8 cellular contexts compared by ENCODE assay signal in the genomic region with DNA sequence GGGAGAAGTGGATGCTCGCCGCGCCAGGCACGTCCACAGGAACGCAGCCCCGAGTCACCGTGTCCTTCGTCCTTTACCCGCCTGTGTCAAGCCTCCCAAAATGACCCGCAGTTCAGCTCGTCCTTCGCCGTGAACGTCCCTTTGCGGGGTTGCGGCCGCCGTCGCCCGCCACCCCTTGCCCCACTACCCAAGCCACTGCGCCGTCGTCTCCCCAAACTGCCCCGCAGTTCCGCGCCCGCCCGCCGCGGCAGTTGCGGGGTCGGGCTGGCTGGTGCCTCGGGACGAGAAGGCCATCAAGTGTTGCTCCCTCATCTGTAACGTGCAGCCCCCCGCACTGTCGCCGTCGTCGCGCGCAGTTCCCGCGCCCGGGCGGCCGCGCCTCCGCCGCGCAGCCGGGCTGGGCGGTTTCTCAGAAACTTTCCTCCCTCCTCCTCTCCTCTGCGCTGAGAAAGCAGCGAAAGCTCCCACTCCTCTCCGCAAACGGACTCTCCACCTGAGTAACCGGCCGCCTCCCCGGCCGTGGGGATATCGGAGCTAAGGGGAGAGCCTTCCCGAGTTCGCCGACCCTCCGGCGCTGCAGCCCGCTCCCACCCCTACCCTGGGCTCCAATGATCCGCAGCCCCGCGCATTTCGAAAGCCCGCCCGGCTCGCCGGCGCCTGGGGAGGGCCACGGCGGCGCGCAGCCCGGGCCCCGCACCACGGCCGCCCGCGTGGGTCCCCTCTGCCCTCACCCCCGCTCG. TPM values are rescaled to one million over a fixed set of nuclear protein-coding genes. Genes with fewer than 3 reads are reported as not detected.
DNase-seq lines count a peak whose midpoint lies in the region; ATAC-seq and TF ChIP-seq lines count a peak whose summit lies in the region.

No MANE protein-coding gene starts in this region.

- H3K9me3 ChIP-seq in neuronal stem cell (replicated peaks in 1 of 2; ENCODE audit: control insufficient read depth in 2 of 2, insufficient read depth in 1 of 2, low read depth in 1 of 2, low read length in 2 of 2): no peaks in the 10 kb centered on the region

- no peaks in the 10 kb centered on the region for H3K27me3 Mint-ChIP-seq in activated T-helper 17 cell treated with anti-CD3 and anti-CD28 coated beads, Interleukin-2, amount 50 U/mL, for 72 hours

- peak overlapping the region; percentile 98 for H3K4ac ChIP-seq in neuronal stem cell (ENCODE audit: low read length)

- TF ChIP-seq CTCF in NB4 (IDR thresholded peaks at IDR 0.05; ENCODE audit: low read depth, low read length) (no peak), foreskin fibroblast (IDR thresholded peaks at IDR 0.05; ENCODE audit: low read depth, low read length) (no peak)

- H2BK120ac ChIP-seq in neuronal stem cell (ENCODE audit: low read depth, low read length): peak overlapping the region; percentile 99

- H3K18ac ChIP-seq in neuronal stem cell (ENCODE audit: low read length): peak overlapping the region; percentile 100

- no peak for TF ChIP-seq POLR2A in NB4 (IDR thresholded peaks at IDR 0.05; ENCODE audit: extremely low read depth, insufficient read length)

- H4K8ac ChIP-seq in neuronal stem cell (ENCODE audit: low read depth, low read length): no peak overlapping the region

- H3K27me3 ChIP-seq in neuronal stem cell (ENCODE audit: control insufficient read depth in 3 of 3, insufficient read depth in 3 of 3, low read depth in 1 of 3, low read length in 3 of 3): no peaks in the 10 kb centered on the region

- peak overlapping the region; percentile 93 for H3K4me3 Mint-ChIP-seq in activated T-helper 17 cell treated with anti-CD3 and anti-CD28 coated beads, Interleukin-2, amount 50 U/mL, for 72 hours

- peak overlapping the region; percentile 96 for H3K27ac Mint-ChIP-seq in activated T-helper 17 cell treated with anti-CD3 and anti-CD28 coated beads, Interleukin-2, amount 50 U/mL, for 72 hours

- H3K36me3 Mint-ChIP-seq in activated T-helper 17 cell treated with anti-CD3 and anti-CD28 coated beads, Interleukin-2, amount 50 U/mL, for 72 hours (ENCODE audit: low read depth): peaks cover 100% of the 10 kb centered on the region

- H3K4me3 ChIP-seq in NB4 (ENCODE audit: low read depth, low read length): peak overlapping the region; percentile 96
- H3K4me3 ChIP-seq in foreskin fibroblast (ENCODE audit: low read depth in 1 of 2, low read length in 2 of 2): peak overlapping the region; percentile 92 to 100
- peak overlapping the region; percentile 84 to 98 for H3K4me3 ChIP-seq in neuronal stem cell (ENCODE audit: low read length in 2 of 2)

- WGBS in neuronal stem cell (ENCODE audit: extremely low coverage in 2 of 2, insufficient read length in 2 of 2, insufficient replicate concordance in 1 of 2), 2 donors: no CpG with 5 or more reads among the region's 89 CpGs

- ATAC-seq in activated T-helper 17 cell treated with anti-CD3 and anti-CD28 coated beads, Interleukin-2, amount 50 U/mL, for 72 hours (replicated peaks): no peak
- ATAC-seq in GM21423 (IDR thresholded peaks at IDR 0.05; ENCODE audit: unreplicated experiment): no peak
- no peak for ATAC-seq in HG02884 (IDR thresholded peaks at IDR 0.05; ENCODE audit: unreplicated experiment)

- H3K9me3 Mint-ChIP-seq in activated T-helper 17 cell treated with anti-CD3 and anti-CD28 coated beads, Interleukin-2, amount 50 U/mL, for 72 hours: no peaks in the 10 kb centered on the region

- H3K4me1 Mint-ChIP-seq in activated T-helper 17 cell treated with anti-CD3 and anti-CD28 coated beads, Interleukin-2, amount 50 U/mL, for 72 hours: peaks cover 14% of the 10 kb centered on the region

- peak overlapping the region; percentile 94 for H2BK12ac ChIP-seq in neuronal stem cell (ENCODE audit: low read length)

- H3K27ac ChIP-seq in neuronal stem cell (replicated peaks; ENCODE audit: low read length): peak overlapping the region; percentile 100

- peak overlapping the region; percentile 99 for H2BK5ac ChIP-seq in neuronal stem cell (ENCODE audit: low read length)

- no peaks in the 10 kb centered on the region for H3K79me1 ChIP-seq in neuronal stem cell (ENCODE audit: low read depth, low read length)

- H3K4me1 ChIP-seq in neuronal stem cell (ENCODE audit: control insufficient read depth in 2 of 2, insufficient read depth in 1 of 2, low read depth in 1 of 2, low read length in 2 of 2): peaks cover 3 to 28% of the 10 kb centered on the region in 2 donors

- peak overlapping the region; percentile 97 for H3K23ac ChIP-seq in neuronal stem cell (ENCODE audit: low read depth, low read length, poor library complexity)

- H3K4me2 ChIP-seq in neuronal stem cell (ENCODE audit: insufficient read depth, low read length, poor library complexity, severe bottlenecking): peak overlapping the region; percentile 98

- H3K36me3 ChIP-seq in neuronal stem cell (replicated peaks in 1 of 2; ENCODE audit: control insufficient read depth in 2 of 2, insufficient read depth in 2 of 2, low read length in 2 of 2): peaks cover 5 to 51% of the 10 kb centered on the region in 2 donors

- DNase-seq in EL: peak; percentile 41
- DNase-seq in NB4 (ENCODE audit: low read depth): peak; percentile 59
- peak in 1 of 2 donors; percentile 65 for DNase-seq in foreskin fibroblast
- peak; percentile 41 for DNase-seq in neuronal stem cell (ENCODE audit: low spot score)
- DNase-seq in NCI-H226: no peak

- peak overlapping the region; percentile 24 for H4K91ac ChIP-seq in neuronal stem cell (ENCODE audit: low read depth, low read length, poor library complexity)

- H3K14ac ChIP-seq in neuronal stem cell (ENCODE audit: low read length): peak overlapping the region; percentile 100

- H2AK5ac ChIP-seq in neuronal stem cell (ENCODE audit: low read depth, low read length): peak overlapping the region; percentile 98

- H3K9ac ChIP-seq in neuronal stem cell (ENCODE audit: low read depth, low read length, poor library complexity): peak overlapping the region; percentile 98

- peak overlapping the region; percentile 89 for H2AFZ ChIP-seq in neuronal stem cell (ENCODE audit: low read length)

- peak overlapping the region; percentile 94 for H2BK15ac ChIP-seq in neuronal stem cell (ENCODE audit: low read length)

RNA-seq across cellular contexts. Expression of gene CDKN1B, which starts 6.7 kb away (rescaled TPM):
- 10 to 100 TPM; 41.1 to 95.4 TPM for total RNA-seq in activated T-helper 17 cell treated with anti-CD3 and anti-CD28 coated beads, Interleukin-2, amount 50 U/mL, for 72 hours
- 49.7 TPM for polyA plus RNA-seq in neuronal stem cell (2013, experiment 1 of 2)
- polyA plus RNA-seq in neuronal stem cell (2013, experiment 2 of 2): 51.1 TPM

RNA-seq across cellular contexts. Expression of gene GPR19, which starts 27.9 kb away (rescaled TPM):
- total RNA-seq in activated T-helper 17 cell treated with anti-CD3 and anti-CD28 coated beads, Interleukin-2, amount 50 U/mL, for 72 hours: 10 to 100 TPM; 25.2 to 32.7 TPM
- polyA plus RNA-seq in neuronal stem cell (2013, experiment 1 of 2): 32.4 TPM
- 33.4 TPM for polyA plus RNA-seq in neuronal stem cell (2013, experiment 2 of 2)
